ENCODE assay signal across 1 cellular context in genomic region chr9:129312251-129312650, GRCh38.
TF ChIP-seq lines count a peak whose summit lies in the region.

No MANE protein-coding gene starts in this region.

TF ChIP-seq in H1, 55 proteins besides CTCF, POLR2A, EP300 and RAD21:
- TF ChIP-seq BRCA1 (IDR thresholded peaks at IDR 0.05; ENCODE audit: low read depth, low read length) (no peak), CREB1 (IDR thresholded peaks at IDR 0.05) (no peak), TAF7 (optimal IDR thresholded peaks at IDR 0.05; ENCODE audit: borderline replicate concordance, low read depth, low read length) (no peak), KDM5A (IDR thresholded peaks at IDR 0.05; ENCODE audit: low read length) (no peak)
- TF ChIP-seq, protein P1, sequence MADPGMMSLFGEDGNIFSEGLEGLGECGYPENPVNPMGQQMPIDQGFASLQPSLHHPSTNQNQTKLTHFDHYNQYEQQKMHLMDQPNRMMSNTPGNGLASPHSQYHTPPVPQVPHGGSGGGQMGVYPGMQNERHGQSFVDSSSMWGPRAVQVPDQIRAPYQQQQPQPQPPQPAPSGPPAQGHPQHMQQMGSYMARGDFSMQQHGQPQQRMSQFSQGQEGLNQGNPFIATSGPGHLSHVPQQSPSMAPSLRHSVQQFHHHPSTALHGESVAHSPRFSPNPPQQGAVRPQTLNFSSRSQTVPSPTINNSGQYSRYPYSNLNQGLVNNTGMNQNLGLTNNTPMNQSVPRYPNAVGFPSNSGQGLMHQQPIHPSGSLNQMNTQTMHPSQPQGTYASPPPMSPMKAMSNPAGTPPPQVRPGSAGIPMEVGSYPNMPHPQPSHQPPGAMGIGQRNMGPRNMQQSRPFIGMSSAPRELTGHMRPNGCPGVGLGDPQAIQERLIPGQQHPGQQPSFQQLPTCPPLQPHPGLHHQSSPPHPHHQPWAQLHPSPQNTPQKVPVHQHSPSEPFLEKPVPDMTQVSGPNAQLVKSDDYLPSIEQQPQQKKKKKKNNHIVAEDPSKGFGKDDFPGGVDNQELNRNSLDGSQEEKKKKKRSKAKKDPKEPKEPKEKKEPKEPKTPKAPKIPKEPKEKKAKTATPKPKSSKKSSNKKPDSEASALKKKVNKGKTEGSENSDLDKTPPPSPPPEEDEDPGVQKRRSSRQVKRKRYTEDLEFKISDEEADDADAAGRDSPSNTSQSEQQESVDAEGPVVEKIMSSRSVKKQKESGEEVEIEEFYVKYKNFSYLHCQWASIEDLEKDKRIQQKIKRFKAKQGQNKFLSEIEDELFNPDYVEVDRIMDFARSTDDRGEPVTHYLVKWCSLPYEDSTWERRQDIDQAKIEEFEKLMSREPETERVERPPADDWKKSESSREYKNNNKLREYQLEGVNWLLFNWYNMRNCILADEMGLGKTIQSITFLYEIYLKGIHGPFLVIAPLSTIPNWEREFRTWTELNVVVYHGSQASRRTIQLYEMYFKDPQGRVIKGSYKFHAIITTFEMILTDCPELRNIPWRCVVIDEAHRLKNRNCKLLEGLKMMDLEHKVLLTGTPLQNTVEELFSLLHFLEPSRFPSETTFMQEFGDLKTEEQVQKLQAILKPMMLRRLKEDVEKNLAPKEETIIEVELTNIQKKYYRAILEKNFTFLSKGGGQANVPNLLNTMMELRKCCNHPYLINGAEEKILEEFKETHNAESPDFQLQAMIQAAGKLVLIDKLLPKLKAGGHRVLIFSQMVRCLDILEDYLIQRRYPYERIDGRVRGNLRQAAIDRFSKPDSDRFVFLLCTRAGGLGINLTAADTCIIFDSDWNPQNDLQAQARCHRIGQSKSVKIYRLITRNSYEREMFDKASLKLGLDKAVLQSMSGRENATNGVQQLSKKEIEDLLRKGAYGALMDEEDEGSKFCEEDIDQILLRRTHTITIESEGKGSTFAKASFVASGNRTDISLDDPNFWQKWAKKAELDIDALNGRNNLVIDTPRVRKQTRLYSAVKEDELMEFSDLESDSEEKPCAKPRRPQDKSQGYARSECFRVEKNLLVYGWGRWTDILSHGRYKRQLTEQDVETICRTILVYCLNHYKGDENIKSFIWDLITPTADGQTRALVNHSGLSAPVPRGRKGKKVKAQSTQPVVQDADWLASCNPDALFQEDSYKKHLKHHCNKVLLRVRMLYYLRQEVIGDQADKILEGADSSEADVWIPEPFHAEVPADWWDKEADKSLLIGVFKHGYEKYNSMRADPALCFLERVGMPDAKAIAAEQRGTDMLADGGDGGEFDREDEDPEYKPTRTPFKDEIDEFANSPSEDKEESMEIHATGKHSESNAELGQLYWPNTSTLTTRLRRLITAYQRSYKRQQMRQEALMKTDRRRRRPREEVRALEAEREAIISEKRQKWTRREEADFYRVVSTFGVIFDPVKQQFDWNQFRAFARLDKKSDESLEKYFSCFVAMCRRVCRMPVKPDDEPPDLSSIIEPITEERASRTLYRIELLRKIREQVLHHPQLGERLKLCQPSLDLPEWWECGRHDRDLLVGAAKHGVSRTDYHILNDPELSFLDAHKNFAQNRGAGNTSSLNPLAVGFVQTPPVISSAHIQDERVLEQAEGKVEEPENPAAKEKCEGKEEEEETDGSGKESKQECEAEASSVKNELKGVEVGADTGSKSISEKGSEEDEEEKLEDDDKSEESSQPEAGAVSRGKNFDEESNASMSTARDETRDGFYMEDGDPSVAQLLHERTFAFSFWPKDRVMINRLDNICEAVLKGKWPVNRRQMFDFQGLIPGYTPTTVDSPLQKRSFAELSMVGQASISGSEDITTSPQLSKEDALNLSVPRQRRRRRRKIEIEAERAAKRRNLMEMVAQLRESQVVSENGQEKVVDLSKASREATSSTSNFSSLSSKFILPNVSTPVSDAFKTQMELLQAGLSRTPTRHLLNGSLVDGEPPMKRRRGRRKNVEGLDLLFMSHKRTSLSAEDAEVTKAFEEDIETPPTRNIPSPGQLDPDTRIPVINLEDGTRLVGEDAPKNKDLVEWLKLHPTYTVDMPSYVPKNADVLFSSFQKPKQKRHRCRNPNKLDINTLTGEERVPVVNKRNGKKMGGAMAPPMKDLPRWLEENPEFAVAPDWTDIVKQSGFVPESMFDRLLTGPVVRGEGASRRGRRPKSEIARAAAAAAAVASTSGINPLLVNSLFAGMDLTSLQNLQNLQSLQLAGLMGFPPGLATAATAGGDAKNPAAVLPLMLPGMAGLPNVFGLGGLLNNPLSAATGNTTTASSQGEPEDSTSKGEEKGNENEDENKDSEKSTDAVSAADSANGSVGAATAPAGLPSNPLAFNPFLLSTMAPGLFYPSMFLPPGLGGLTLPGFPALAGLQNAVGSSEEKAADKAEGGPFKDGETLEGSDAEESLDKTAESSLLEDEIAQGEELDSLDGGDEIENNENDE (IDR thresholded peaks at IDR 0.05; ENCODE audit: insufficient replicate concordance, low read length): no peak
